ENCODE assay signal across 9 cellular contexts in genomic region chr3:139120336-139120971, GRCh38.
DNase-seq lines count a peak whose midpoint lies in the region; TF ChIP-seq lines count a peak whose summit lies in the region.
"Had no signal": no experiment of that assay in that cellular context is flagged by ENCODE, and none has a peak within 500 bp of the region (broad histone marks: within the 10 kb centered on the region; RNA-seq: fewer than 3 reads in every experiment).

No MANE protein-coding gene starts in this region.

- H3F3A ChIP-seq in GM23248 (ENCODE audit: insufficient read depth) (peaks cover 41% of the 10 kb centered on the region), smooth muscle cell (ENCODE audit: low read depth) (no peaks in the 10 kb centered on the region)

- H3K27me3 ChIP-seq in GM23248 (replicated peaks; ENCODE audit: insufficient read depth) (no peaks in the 10 kb centered on the region), smooth muscle cell (ENCODE audit: low read depth) (no peaks in the 10 kb centered on the region)

- H3K9me2 ChIP-seq in GM23248 (ENCODE audit: insufficient read depth) = no peaks in the 10 kb centered on the region

- H3K9ac ChIP-seq in GM23248 = peak overlapping the region; percentile 62
- no peak overlapping the region for H3K9ac ChIP-seq in smooth muscle cell (ENCODE audit: low read depth)

- DNase-seq in AG08395 (ENCODE audit: low spot score) (peak; percentile 78), GM23248 (peak; percentile 95), kidney glomerular epithelial cell (lab: John Stamatoyannopoulos, UW) (peak; percentile 23), smooth muscle cell (lab: John Stamatoyannopoulos, UW; ENCODE audit: unreplicated experiment) (no peak), cerebellar cortex (ENCODE audit: low spot score) (no peak)
- no peak for DNase-seq in activated naive CD4-positive, alpha-beta T cell (lab: John Stamatoyannopoulos, UW)
- no peak for DNase-seq in activated naive CD8-positive, alpha-beta T cell treated with anti-CD3 and anti-CD28 coated beads for 36 hours
- DNase-seq: activated T-cell treated with anti-CD3 and anti-CD28 coated beads, Interleukin-2, amount 50 U/mL, for 24 hours had no signal

- no peaks in the 10 kb centered on the region for H3K9me3 Mint-ChIP-seq in activated naive CD8-positive, alpha-beta T cell treated with anti-CD3 and anti-CD28 coated beads for 36 hours
- H3K9me3 Mint-ChIP-seq: activated T-cell treated with anti-CD3 and anti-CD28 coated beads, Interleukin-2, amount 50 U/mL, for 24 hours had no signal

- H3K4me2 ChIP-seq in GM23248 (ENCODE audit: unreplicated experiment) (peak overlapping the region; percentile 27), smooth muscle cell (no peak overlapping the region)

- H3K4me1 ChIP-seq in GM23248 (ENCODE audit: insufficient read depth) (peaks cover 63% of the 10 kb centered on the region), smooth muscle cell (ENCODE audit: low read depth) (no peaks in the 10 kb centered on the region)

- no peaks in the 10 kb centered on the region for H3K79me2 ChIP-seq in GM23248 (ENCODE audit: insufficient read depth)
- H3K79me2 ChIP-seq in smooth muscle cell (ENCODE audit: low read depth) = no peaks in the 10 kb centered on the region

- no peak overlapping the region for H3K4me3 Mint-ChIP-seq in activated naive CD8-positive, alpha-beta T cell treated with anti-CD3 and anti-CD28 coated beads for 36 hours
- H3K4me3 Mint-ChIP-seq: activated T-cell treated with anti-CD3 and anti-CD28 coated beads, Interleukin-2, amount 50 U/mL, for 24 hours had no signal

- H2AFZ ChIP-seq in GM23248 (peak overlapping the region; percentile 33; the same call in 1 of the 2 replicates), smooth muscle cell (ENCODE audit: low read depth) (no peak overlapping the region)

- no peaks in the 10 kb centered on the region for H3K9me3 ChIP-seq in GM23248 (ENCODE audit: low read depth)
- H3K9me3 ChIP-seq in smooth muscle cell (replicated peaks; ENCODE audit: low read depth) = no peaks in the 10 kb centered on the region

- no peaks in the 10 kb centered on the region for H3K4me1 Mint-ChIP-seq in activated naive CD8-positive, alpha-beta T cell treated with anti-CD3 and anti-CD28 coated beads for 36 hours

- H3K36me3 Mint-ChIP-seq in activated naive CD8-positive, alpha-beta T cell treated with anti-CD3 and anti-CD28 coated beads for 36 hours = no peaks in the 10 kb centered on the region

- no peak overlapping the region for H3K27ac Mint-ChIP-seq in activated naive CD8-positive, alpha-beta T cell treated with anti-CD3 and anti-CD28 coated beads for 36 hours
- H3K27ac Mint-ChIP-seq: activated T-cell treated with anti-CD3 and anti-CD28 coated beads, Interleukin-2, amount 50 U/mL, for 24 hours had no signal

- H3K27ac ChIP-seq in GM23248 (peak overlapping the region; percentile 79), VCaP (peak overlapping the region; percentile 93), smooth muscle cell (ENCODE audit: low read depth) (no peak overlapping the region)

- in situ Hi-C loops in GM23248 (cut with MboI) = no loop called here

- no peak for TF ChIP-seq CTCF in VCaP (conservative IDR thresholded peaks at IDR 0.05)
- no peak for TF ChIP-seq CTCF in smooth muscle cell (IDR thresholded peaks at IDR 0.05; ENCODE audit: borderline replicate concordance, insufficient read depth, poor library complexity, severe bottlenecking)

- H3K4me3 ChIP-seq in GM23248 (no peak overlapping the region), smooth muscle cell (no peak overlapping the region)

- H4K20me1 ChIP-seq in GM23248 (ENCODE audit: insufficient read depth) (no peaks in the 10 kb centered on the region), smooth muscle cell (ENCODE audit: low read depth) (no peaks in the 10 kb centered on the region)

- no peaks in the 10 kb centered on the region for H3K27me3 Mint-ChIP-seq in activated naive CD8-positive, alpha-beta T cell treated with anti-CD3 and anti-CD28 coated beads for 36 hours
- H3K27me3 Mint-ChIP-seq: activated T-cell treated with anti-CD3 and anti-CD28 coated beads, Interleukin-2, amount 50 U/mL, for 24 hours had no signal

- WGBS in GM23248 (ENCODE audit: low coverage in 1 of 2, low lambda C conversion rate in 2 of 2, missing lambda C conversion rate in 2 of 2), 2 experiments = 28 to 31% methylated on average over 8 of the region's 8 CpGs
- 69% methylated on average over 8 of the region's 8 CpGs for WGBS in smooth muscle cell (ENCODE audit: low lambda C conversion rate)

- H3K36me3 ChIP-seq in GM23248 (ENCODE audit: low read depth) (no peaks in the 10 kb centered on the region), smooth muscle cell (ENCODE audit: low read depth) (no peaks in the 10 kb centered on the region)

Comparison
In these comparisons a context has a peak if more than half of its experiments do, and no peak if none do; other contexts are left out.
1. DNase-seq: peak in AG08395 (single experiment), GM23248 (single experiment) and kidney glomerular epithelial cell (single experiment); none in activated naive CD4-positive, alpha-beta T cell (0 of 4), smooth muscle cell (single experiment), cerebellar cortex (single experiment) and activated naive CD8-positive, alpha-beta T cell treated with anti-CD3 and anti-CD28 coated beads for 36 hours (single experiment).